1 cellular context compared by ENCODE assay signal in genomic region chr11:44346983-44347382, GRCh38.
TF ChIP-seq lines count a peak whose summit lies in the region.

No MANE protein-coding gene starts in this region.

TF ChIP-seq in K562, 482 proteins besides CTCF, POLR2A, EP300 and RAD21 (continued from another document):
- TF ChIP-seq ESRRA (IDR thresholded peaks at IDR 0.05; ENCODE audit: borderline replicate concordance, low read depth) = no peak
- TF ChIP-seq ZBTB2 (IDR thresholded peaks at IDR 0.05) = no peak
- TF ChIP-seq ZNF707 (CRISPR knock-in tag; conservative IDR thresholded peaks at IDR 0.05) = no peak
- TF ChIP-seq HDAC6 (IDR thresholded peaks at IDR 0.05; ENCODE audit: low read depth, low read length) = no peak
- TF ChIP-seq ZNF445 (CRISPR knock-in tag; IDR thresholded peaks at IDR 0.05; ENCODE audit: low read depth) = no peak
- no peak for TF ChIP-seq CBX1 (IDR thresholded peaks at IDR 0.05; ENCODE audit: low read depth)
- TF ChIP-seq SMAD3 (CRISPR knock-in tag; conservative IDR thresholded peaks at IDR 0.05) = no peak
- TF ChIP-seq MTA2 (IDR thresholded peaks at IDR 0.05; ENCODE audit: low read depth) = no peak
- no peak for TF ChIP-seq GABPB2 (CRISPR knock-in tag; conservative IDR thresholded peaks at IDR 0.05)
- no peak for TF ChIP-seq PHF20 (IDR thresholded peaks at IDR 0.05; ENCODE audit: partially characterized antibody)
- TF ChIP-seq NR1H2 (CRISPR knock-in tag; IDR thresholded peaks at IDR 0.05) = no peak
